22 cellular contexts compared by ENCODE assay signal in the genomic region with DNA sequence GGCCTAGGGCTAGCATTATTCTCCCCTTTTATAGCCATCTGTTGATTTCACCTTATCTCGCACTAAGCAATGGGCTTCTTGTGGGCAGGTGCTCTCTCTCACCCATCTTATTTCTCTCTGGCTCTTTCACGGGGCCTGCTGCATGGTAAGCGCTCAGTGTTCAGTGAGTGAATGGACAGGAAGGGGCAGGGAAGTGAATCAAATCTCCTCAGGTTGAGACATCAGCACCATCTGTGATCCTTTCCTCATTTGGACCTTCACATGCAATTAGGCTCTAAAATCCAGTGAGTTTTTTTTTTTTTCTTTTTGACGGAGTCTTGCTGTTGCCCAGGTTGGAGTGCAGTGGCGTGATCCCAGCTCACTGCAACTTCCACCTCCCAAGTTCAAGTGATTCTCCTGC.
"Had no signal": no experiment of that assay in that cellular context is flagged by ENCODE, and none has a peak within 500 bp of the region (broad histone marks: within the 10 kb centered on the region; RNA-seq: fewer than 3 reads in every experiment).

No MANE protein-coding gene starts in this region.

- H3K36me3 Mint-ChIP-seq: activated CD4-positive, alpha-beta memory T cell treated with anti-CD3 and anti-CD28 coated beads for 36 hours; activated naive CD4-positive, alpha-beta T cell treated with anti-CD3 and anti-CD28 coated beads, Interleukin-2, amount 10 ng/mL, durations not matched to agents 7 days and 5 days; naive thymus-derived CD8-positive, alpha-beta T cell had no signal

- H3K4me3 ChIP-seq: lower lobe of right lung, spleen, thyroid gland had no signal

- H3K27me3 Mint-ChIP-seq: activated CD4-positive, alpha-beta memory T cell treated with anti-CD3 and anti-CD28 coated beads for 36 hours; activated naive CD4-positive, alpha-beta T cell treated with anti-CD3 and anti-CD28 coated beads, Interleukin-2, amount 10 ng/mL, durations not matched to agents 7 days and 5 days; dendritic cell treated with granulocyte-macrophage colony-stimulating factor and Interleukin-4, amounts not matched to agents 40 ng/mL and 50 ng/mL, for 4 days; naive thymus-derived CD8-positive, alpha-beta T cell; progenitor cell of endocrine pancreas had no signal

- H3K4me1 Mint-ChIP-seq: activated naive CD4-positive, alpha-beta T cell treated with anti-CD3 and anti-CD28 coated beads, Interleukin-2, amount 10 ng/mL, durations not matched to agents 7 days and 5 days; naive thymus-derived CD8-positive, alpha-beta T cell had no signal

- H3K9me3 ChIP-seq: lower lobe of right lung, spleen, thyroid gland had no signal

- H3K4me3 Mint-ChIP-seq: activated CD4-positive, alpha-beta memory T cell treated with anti-CD3 and anti-CD28 coated beads for 36 hours; activated naive CD4-positive, alpha-beta T cell treated with anti-CD3 and anti-CD28 coated beads, Interleukin-2, amount 10 ng/mL, durations not matched to agents 7 days and 5 days; dendritic cell treated with granulocyte-macrophage colony-stimulating factor and Interleukin-4, amounts not matched to agents 40 ng/mL and 50 ng/mL, for 4 days; naive thymus-derived CD8-positive, alpha-beta T cell had no signal

- H3K9me3 Mint-ChIP-seq: activated CD4-positive, alpha-beta memory T cell treated with anti-CD3 and anti-CD28 coated beads for 36 hours; activated naive CD4-positive, alpha-beta T cell treated with anti-CD3 and anti-CD28 coated beads, Interleukin-2, amount 10 ng/mL, durations not matched to agents 7 days and 5 days; dendritic cell treated with granulocyte-macrophage colony-stimulating factor and Interleukin-4, amounts not matched to agents 40 ng/mL and 50 ng/mL, for 4 days; naive thymus-derived CD8-positive, alpha-beta T cell had no signal

- ATAC-seq: left lobe of liver; lower lobe of right lung; naive thymus-derived CD8-positive, alpha-beta T cell; stimulated activated naive CD8-positive, alpha-beta T cell treated with anti-CD3 and anti-CD28 coated beads, Interleukin-15, Interleukin-2, amounts not matched to agents 100 U/mL and 50 U/mL, for 24 hours had no signal

- H3K27me3 ChIP-seq: spleen, thyroid gland had no signal

- FAIRE-seq: kidney had no signal

- H3K36me3 ChIP-seq: lower lobe of right lung, spleen, thyroid gland had no signal

- H3K4me1 ChIP-seq: lower lobe of right lung, spleen, thyroid gland had no signal

- H3K27ac Mint-ChIP-seq: activated CD4-positive, alpha-beta memory T cell treated with anti-CD3 and anti-CD28 coated beads for 36 hours; activated naive CD4-positive, alpha-beta T cell treated with anti-CD3 and anti-CD28 coated beads, Interleukin-2, amount 10 ng/mL, durations not matched to agents 7 days and 5 days; dendritic cell treated with granulocyte-macrophage colony-stimulating factor and Interleukin-4, amounts not matched to agents 40 ng/mL and 50 ng/mL, for 4 days; progenitor cell of endocrine pancreas had no signal

- DNase-seq: activated CD4-positive, alpha-beta memory T cell treated with anti-CD3 and anti-CD28 coated beads for 36 hours; activated CD4-positive, alpha-beta T cell treated with anti-CD3 and anti-CD28 coated beads for 48 hours; activated CD4-positive, CD25-positive, alpha-beta regulatory T cell; activated effector memory CD4-positive, alpha-beta T cell treated with anti-CD3 and anti-CD28 coated beads, Interleukin-2, amount 50 U/mL, for 16 hours; activated naive CD4-positive, alpha-beta T cell treated with anti-CD3 and anti-CD28 coated beads, Interleukin-2, amount 10 ng/mL, durations not matched to agents 7 days and 5 days; activated T-cell treated with anti-CD3 and anti-CD28 coated beads for 4 hours; amygdala; effector CD8-positive, alpha-beta T cell; erythroblast; foreskin fibroblast; kidney; lower lobe of right lung; naive thymus-derived CD8-positive, alpha-beta T cell; retina; spleen; stimulated activated CD4-positive, alpha-beta T cell treated with anti-CD3 and anti-CD28 coated beads, Interleukin-4, amount 100 ng/mL, for 1 hour; stimulated activated naive CD8-positive, alpha-beta T cell treated with anti-CD3 and anti-CD28 coated beads, Interleukin-15, Interleukin-2, amounts not matched to agents 100 U/mL and 50 U/mL, for 24 hours; T1000; thyroid gland had no signal

- H3K27ac ChIP-seq: lower lobe of right lung, spleen, thyroid gland had no signal
